In genomic region chr1:23902611-23903278, GRCh38 we compare ENCODE assay signal across 10 cellular contexts. TPM values are rescaled to one million over a fixed set of nuclear protein-coding genes. Genes with fewer than 3 reads are reported as not detected.
A peak's percentile ranks its signal among the peaks of the same experiment; 100 is the strongest.
DNase-seq lines count a peak whose midpoint lies in the region; ATAC-seq, FAIRE-seq and TF ChIP-seq lines count a peak whose summit lies in the region.
"Had no signal": no experiment of that assay in that cellular context is flagged by ENCODE, and none has a peak within 500 bp of the region (broad histone marks: within the 10 kb centered on the region; RNA-seq: fewer than 3 reads in every experiment).

No MANE protein-coding gene starts in this region.

- no peaks in the 10 kb centered on the region for H3K79me2 ChIP-seq in HepG2 (ENCODE audit: insufficient read depth, low read length)

- H3K9ac ChIP-seq in mesenchymal stem cell (ENCODE audit: low read length) (no peak overlapping the region), HepG2 (ENCODE audit: insufficient read depth, low read depth, low read length) (no peak overlapping the region)

- peaks cover 8% of the 10 kb centered on the region for H3K4me1 ChIP-seq in mesenchymal stem cell (ENCODE audit: control insufficient read depth, insufficient read depth, low read depth, low read length)
- H3K4me1 ChIP-seq in stomach, result peaks cover 5 to 12% (median 8%) of the 10 kb centered on the region in 4 donors
- no peaks in the 10 kb centered on the region for H3K4me1 ChIP-seq in adrenal gland (replicated peaks in 1 of 2)
- no peaks in the 10 kb centered on the region for H3K4me1 ChIP-seq in HepG2 (ENCODE audit: insufficient read depth, low read length)

- intact Hi-C loops in stomach (cut with DNase I; ENCODE audit: low total_unique reads) (no loop called here), adrenal gland (cut with DNase I) (no loop called here), HepG2 (cut with micrococcal nuclease; ENCODE audit: unreplicated experiment) (no loop called here)

- no peak overlapping the region for H4K91ac ChIP-seq in mesenchymal stem cell (ENCODE audit: low read length)

- peak overlapping the region; percentile 69 for H4K8ac ChIP-seq in mesenchymal stem cell (ENCODE audit: low read length)

- no peak overlapping the region for H2BK120ac ChIP-seq in mesenchymal stem cell (ENCODE audit: low read depth, low read length)

- in situ Hi-C loops in HepG2 (cut with HindIII; ENCODE audit: extremely low pct_ligation_motif_present, low pct_unique_long_range_greater_than_20kb), result no loop called here

- no peak overlapping the region for H3K14ac ChIP-seq in mesenchymal stem cell (ENCODE audit: low read length in 2 of 2)

- H4K20me1 ChIP-seq in HepG2 (ENCODE audit: insufficient read depth, low read length), result no peaks in the 10 kb centered on the region

- no TSS peak for BruUV-seq in HepG2 (replicated peaks; lab: Mats Ljungman, UMichigan)

- H3K27me3 ChIP-seq in MG63 (0 out of 2 replicates have a peak, but pooled peaks cover 2% of the 10 kb centered on the region), mesenchymal stem cell (ENCODE audit: control insufficient read depth in 1 of 2, insufficient read depth in 1 of 2, low read length in 2 of 2) (peaks cover 48 to 56% of the 10 kb centered on the region in 2 experiments), stomach (peaks cover 0 to 30% (median 12%) of the 10 kb centered on the region in 3 donors), adrenal gland (peaks cover 23% of the 10 kb centered on the region), HepG2 (ENCODE audit: control insufficient read depth in 1 of 2, insufficient read depth in 2 of 2, low read length in 2 of 2) (peaks cover 1 to 35% of the 10 kb centered on the region in 2 experiments; a peak in 4 of 5 replicates)

- H3K4ac ChIP-seq in mesenchymal stem cell (ENCODE audit: low read depth in 1 of 2, low read length in 2 of 2), result no peak overlapping the region

- no peak for TF ChIP-seq CTCF in stomach (IDR thresholded peaks at IDR 0.05)
- no peak for TF ChIP-seq CTCF in adrenal gland (IDR thresholded peaks at IDR 0.05)
- no peak for TF ChIP-seq CTCF in HepG2 (CRISPR knock-in tag; IDR thresholded peaks at IDR 0.05)

- H2BK12ac ChIP-seq in mesenchymal stem cell (ENCODE audit: low read length in 2 of 2), result no peak overlapping the region

- H3K18ac ChIP-seq in mesenchymal stem cell (ENCODE audit: low read depth in 1 of 2, low read length in 2 of 2), result no peak overlapping the region

- H3K27ac ChIP-seq in mesenchymal stem cell (ENCODE audit: low read length, poor library complexity, severe bottlenecking) (no peak overlapping the region), stomach (no peak overlapping the region), adrenal gland (no peak overlapping the region), HepG2 (ENCODE audit: extremely low read length, insufficient read depth, low read length) (no peak overlapping the region)

- H3K4me2 ChIP-seq in mesenchymal stem cell (ENCODE audit: low read length, poor library complexity, severe bottlenecking), result peak overlapping the region; percentile 86
- no peak overlapping the region for H3K4me2 ChIP-seq in HepG2 (ENCODE audit: low read depth, low read length)

- H2BK5ac ChIP-seq in mesenchymal stem cell (ENCODE audit: low read depth, low read length, poor library complexity, severe bottlenecking), result no peak overlapping the region

- H3K36me3 ChIP-seq in MG63, result no peaks in the 10 kb centered on the region
- peaks cover 0 to 3% of the 10 kb centered on the region in 2 experiments for H3K36me3 ChIP-seq in mesenchymal stem cell (ENCODE audit: control insufficient read depth in 1 of 2, insufficient read depth in 2 of 2, low read depth in 1 of 2, low read length in 2 of 2)
- H3K36me3 ChIP-seq in stomach, result no peaks in the 10 kb centered on the region
- no peaks in the 10 kb centered on the region for H3K36me3 ChIP-seq in adrenal gland (replicated peaks in 1 of 2)
- no peaks in the 10 kb centered on the region for H3K36me3 ChIP-seq in HepG2 (replicated peaks in 1 of 2; ENCODE audit: control insufficient read depth in 1 of 2, insufficient read depth in 2 of 2, low read length in 2 of 2)

- H3K23ac ChIP-seq in mesenchymal stem cell (ENCODE audit: low read length in 2 of 2), result no peak overlapping the region

- no peaks in the 10 kb centered on the region for H3K79me1 ChIP-seq in mesenchymal stem cell (replicated peaks; ENCODE audit: low read length, poor library complexity, severe bottlenecking)

- CTCF ChIA-PET in HepG2 (lab: Yijun Ruan, JAX; ENCODE audit: low intra/inter-chr PET ratio, low total read pairs), result no interaction called here

- TF ChIP-seq EP300 in stomach (IDR thresholded peaks at IDR 0.05), result no peak
- TF ChIP-seq EP300 in HepG2 (IDR thresholded peaks at IDR 0.05; ENCODE audit: low read depth in 2 of 2, low read length in 2 of 2), result no peak
- TF ChIP-seq EP300 in HepG2 (CRISPR knock-in tag; IDR thresholded peaks at IDR 0.05; ENCODE audit: borderline replicate concordance), result no peak

- WGBS in mesenchymal stem cell, result 13% methylated on average over 52 of the region's 78 CpGs
- WGBS in stomach, 5 donors, result 10 to 28% (median 15%) methylated on average over 30 to 77 of the region's 78 CpGs
- 8 to 33% (median 12%) methylated on average over 21 to 78 of the region's 78 CpGs for WGBS in adrenal gland, 4 donors
- WGBS in HepG2 (ENCODE audit: low lambda C conversion rate), result 72% methylated on average over 15 of the region's 78 CpGs

- H3K4me3 ChIP-seq in MG63 (peak overlapping the region; percentile 6; the same call in 1 of the 2 replicates), mesenchymal stem cell (ENCODE audit: insufficient read depth in 1 of 2, low read depth in 1 of 2, low read length in 2 of 2) (peak overlapping the region in 1 of 2 experiments; percentile 28), stomach (peak overlapping the region; percentile 46 to 51 (median 48)), adrenal gland (peak overlapping the region in 1 of 4 donors; percentile 51), HepG2 (replicated peaks in 1 of 3; ENCODE audit: insufficient read depth in 1 of 3, low read depth in 2 of 3, low read length in 3 of 3) (no peak overlapping the region)

- DNase-seq in MG63, result no peak
- peak; percentile 60 for DNase-seq in ecto neural progenitor cell (ENCODE audit: low spot score)
- DNase-seq in mesenchymal stem cell, result no peak
- DNase-seq in stomach, result no peak
- DNase-seq in adrenal gland, result no peak
- no peak for DNase-seq in putamen (ENCODE audit: low spot score)
- no peak for DNase-seq in HepG2 (ENCODE audit: low spot score)
- no peak for DNase-seq in activated naive CD4-positive, alpha-beta T cell treated with anti-CD3 and anti-CD28 coated beads, Interleukin-2, amount 50 U/mL, for 16 hours
- DNase-seq: T1000 had no signal

- no peak overlapping the region for H2BK15ac ChIP-seq in mesenchymal stem cell (ENCODE audit: low read depth, poor library complexity, severe bottlenecking)

- no peak for TF ChIP-seq POLR2A in stomach (IDR thresholded peaks at IDR 0.05)
- no peak for TF ChIP-seq POLR2A in adrenal gland (IDR thresholded peaks at IDR 0.05)
- no peak for TF ChIP-seq POLR2A in HepG2 (IDR thresholded peaks at IDR 0.05; ENCODE audit: insufficient read depth in 1 of 2, low read depth in 2 of 2, low read length in 2 of 2)

- no peak for FAIRE-seq in HepG2 (lab: Jason Lieb, UNC)
- FAIRE-seq: urothelium cell line had no signal

- H2AK5ac ChIP-seq in mesenchymal stem cell (ENCODE audit: low read length, severe bottlenecking), result no peak overlapping the region

- no peak for TF ChIP-seq RAD21 in HepG2 (CRISPR knock-in tag; IDR thresholded peaks at IDR 0.05)

- no peak for ATAC-seq in HepG2

- POLR2A ChIA-PET in HepG2 (lab: Yijun Ruan, JAX), result no interaction called here

- no peak overlapping the region for H2AFZ ChIP-seq in mesenchymal stem cell (ENCODE audit: low read depth, low read length)
- no peak overlapping the region for H2AFZ ChIP-seq in HepG2 (ENCODE audit: low read length)

- H3K9me3 ChIP-seq in MG63 (no peaks in the 10 kb centered on the region), mesenchymal stem cell (ENCODE audit: control insufficient read depth, low read length) (no peaks in the 10 kb centered on the region), stomach (no peaks in the 10 kb centered on the region), adrenal gland (replicated peaks in 1 of 3) (no peaks in the 10 kb centered on the region), HepG2 (ENCODE audit: low read length) (no peaks in the 10 kb centered on the region)

RNA-seq across cellular contexts. Expression of gene CNR2, which starts 10.4 kb away (rescaled TPM):
- not detected in 2 replicates for total RNA-seq in MG63 (2014; rRNA removed; shearing (Covaris generic); ENCODE audit: low replicate concordance)
- polyA plus RNA-seq in mesenchymal stem cell (2013, experiment 1 of 2), result not detected
- not detected for polyA plus RNA-seq in mesenchymal stem cell (2013, experiment 2 of 2)
- total RNA-seq in stomach (under 1 TPM in 1 of 5 donors, not detected in 4; 0.18 TPM), adrenal gland (under 1 TPM in 1 of 8 donors, not detected in 7; 0.09 TPM), HepG2 (2016; rRNA removed; fragmentation: Illumina TruSeq; extraction: Trizol) (not detected in 2 replicates)
- polyA plus RNA-seq in stomach (under 1 TPM in 1 of 3 donors, not detected in 2; 0.23 TPM), adrenal gland (under 1 TPM in 1 of 3 donors, not detected in 2; 0.08 TPM), HepG2 (2011; rRNA removed) (not detected in 2 replicates)
- total RNA-seq in HepG2 (2016; cell fraction: cytosol; rRNA removed; fragmentation: Illumina TruSeq; extraction: Trizol; ENCODE audit: low read depth), result not detected in 2 replicates
- not detected in 2 replicates for total RNA-seq in HepG2 (2016; cell fraction: insoluble cytoplasmic fraction; rRNA removed; fragmentation: Illumina TruSeq; extraction: Trizol)
- total RNA-seq in HepG2 (2016; cell fraction: membrane; rRNA removed; fragmentation: Illumina TruSeq; extraction: Trizol), result not detected in 2 replicates
- total RNA-seq in HepG2 (2016; cell fraction: nucleus; rRNA removed; fragmentation: Illumina TruSeq; extraction: Trizol), result not detected in 2 replicates
- not detected in 2 replicates for polyA plus RNA-seq in HepG2 (2011; cell fraction: cytosol; rRNA removed)
- not detected in 2 replicates for polyA plus RNA-seq in HepG2 (2011; cell fraction: nucleus; rRNA removed)
- not detected in 2 replicates for polyA plus RNA-seq in HepG2 (2012)
- polyA plus RNA-seq in HepG2 (2016; cell fraction: cytosol; fragmentation: Illumina TruSeq; extraction: Trizol; ENCODE audit: low read depth), result not detected in 2 replicates
- polyA plus RNA-seq in HepG2 (2016; cell fraction: insoluble cytoplasmic fraction; fragmentation: Illumina TruSeq; extraction: Trizol; ENCODE audit: low read depth), result not detected in 2 replicates
- not detected in 2 replicates for polyA plus RNA-seq in HepG2 (2016; cell fraction: membrane; fragmentation: Illumina TruSeq; extraction: Trizol; ENCODE audit: low read depth)
- polyA plus RNA-seq in HepG2 (2016; cell fraction: nucleus; fragmentation: Illumina TruSeq; extraction: Trizol; ENCODE audit: insufficient read depth, low read depth), result not detected in 2 replicates
- not detected in 2 replicates for polyA minus RNA-seq in HepG2 (2011; rRNA and poly(A)+ RNA removed; ENCODE audit: low replicate concordance)
- polyA minus RNA-seq in HepG2 (2011; cell fraction: cytosol; rRNA and poly(A)+ RNA removed), result not detected in 2 replicates
- polyA minus RNA-seq in HepG2 (2011; cell fraction: nucleus; rRNA and poly(A)+ RNA removed), result not detected in 2 replicates

RNA-seq across cellular contexts. Expression of gene FUCA1, which starts 34.7 kb away (rescaled TPM):
- 9.5 and 9.8 TPM in 2 replicates for total RNA-seq in MG63 (2014; rRNA removed; shearing (Covaris generic); ENCODE audit: low replicate concordance)
- polyA plus RNA-seq in mesenchymal stem cell (2013, experiment 1 of 2), result 5.3 TPM
- 5.4 TPM for polyA plus RNA-seq in mesenchymal stem cell (2013, experiment 2 of 2)
- total RNA-seq in stomach (10 to 100 TPM in 3 of 5 donors, 1 to 10 TPM in 2; 4.1 to 80.0 (median 29.0) TPM), adrenal gland (100 to 1,000 TPM in 1 of 8 donors, 10 to 100 TPM in 7; 55.0 to 109 (median 77.1) TPM), HepG2 (2016; rRNA removed; fragmentation: Illumina TruSeq; extraction: Trizol) (14.9 and 33.6 TPM in 2 replicates)
- polyA plus RNA-seq in stomach (10 to 100 TPM; 12.4 to 27.3 (median 18.6) TPM), adrenal gland (10 to 100 TPM; 17.9 to 59.0 (median 34.1) TPM), HepG2 (2011; rRNA removed) (29.9 and 32.7 TPM in 2 replicates)
- 3.6 and 4.5 TPM in 2 replicates for total RNA-seq in HepG2 (2016; cell fraction: cytosol; rRNA removed; fragmentation: Illumina TruSeq; extraction: Trizol; ENCODE audit: low read depth)
- 14.5 and 33.2 TPM in 2 replicates for total RNA-seq in HepG2 (2016; cell fraction: insoluble cytoplasmic fraction; rRNA removed; fragmentation: Illumina TruSeq; extraction: Trizol)
- total RNA-seq in HepG2 (2016; cell fraction: membrane; rRNA removed; fragmentation: Illumina TruSeq; extraction: Trizol), result 8.3 and 9.4 TPM in 2 replicates
- total RNA-seq in HepG2 (2016; cell fraction: nucleus; rRNA removed; fragmentation: Illumina TruSeq; extraction: Trizol), result 27.1 and 30.8 TPM in 2 replicates
- 21.5 and 32.7 TPM in 2 replicates for polyA plus RNA-seq in HepG2 (2011; cell fraction: cytosol; rRNA removed)
- polyA plus RNA-seq in HepG2 (2011; cell fraction: nucleus; rRNA removed), result 9.5 and 11.1 TPM in 2 replicates
- polyA plus RNA-seq in HepG2 (2012), result 22.8 and 24.3 TPM in 2 replicates
- 4.3 and 4.6 TPM in 2 replicates for polyA plus RNA-seq in HepG2 (2016; cell fraction: cytosol; fragmentation: Illumina TruSeq; extraction: Trizol; ENCODE audit: low read depth)
- 13.2 and 15.8 TPM in 2 replicates for polyA plus RNA-seq in HepG2 (2016; cell fraction: insoluble cytoplasmic fraction; fragmentation: Illumina TruSeq; extraction: Trizol; ENCODE audit: low read depth)
- polyA plus RNA-seq in HepG2 (2016; cell fraction: membrane; fragmentation: Illumina TruSeq; extraction: Trizol; ENCODE audit: low read depth), result 6.5 and 6.9 TPM in 2 replicates
- 38.2 and 40.8 TPM in 2 replicates for polyA plus RNA-seq in HepG2 (2016; cell fraction: nucleus; fragmentation: Illumina TruSeq; extraction: Trizol; ENCODE audit: insufficient read depth, low read depth)
- 4.1 and 14.1 TPM in 2 replicates for polyA minus RNA-seq in HepG2 (2011; rRNA and poly(A)+ RNA removed; ENCODE audit: low replicate concordance)
- polyA minus RNA-seq in HepG2 (2011; cell fraction: cytosol; rRNA and poly(A)+ RNA removed), result 15.0 and 15.7 TPM in 2 replicates
- 5.7 and 9.0 TPM in 2 replicates for polyA minus RNA-seq in HepG2 (2011; cell fraction: nucleus; rRNA and poly(A)+ RNA removed)

RNA-seq across cellular contexts. Expression of gene PNRC2, which starts 56.9 kb away (rescaled TPM):
- 36.5 and 47.0 TPM in 2 replicates for total RNA-seq in MG63 (2014; rRNA removed; shearing (Covaris generic); ENCODE audit: low replicate concordance)
- polyA plus RNA-seq in mesenchymal stem cell (2013, experiment 1 of 2), result 74.1 TPM
- 72.8 TPM for polyA plus RNA-seq in mesenchymal stem cell (2013, experiment 2 of 2)
- total RNA-seq in stomach (100 to 1,000 TPM in 1 of 5 donors, 10 to 100 TPM in 4; 38.5 to 181 (median 66.6) TPM), adrenal gland (100 to 1,000 TPM in 7 of 8 donors, 10 to 100 TPM in 1; 57.6 to 175 (median 138) TPM), HepG2 (2016; rRNA removed; fragmentation: Illumina TruSeq; extraction: Trizol) (97.5 and 159 TPM in 2 replicates)
- polyA plus RNA-seq in stomach (100 to 1,000 TPM in 2 of 3 donors, 10 to 100 TPM in 1; 59.3 to 172 (median 103) TPM), adrenal gland (100 to 1,000 TPM in 1 of 3 donors, 10 to 100 TPM in 2; 72.9 to 187 (median 81.0) TPM), HepG2 (2011; rRNA removed) (53.3 and 74.9 TPM in 2 replicates)
- total RNA-seq in HepG2 (2016; cell fraction: cytosol; rRNA removed; fragmentation: Illumina TruSeq; extraction: Trizol; ENCODE audit: low read depth), result 18.3 and 19.0 TPM in 2 replicates
- total RNA-seq in HepG2 (2016; cell fraction: insoluble cytoplasmic fraction; rRNA removed; fragmentation: Illumina TruSeq; extraction: Trizol), result 101 and 179 TPM in 2 replicates
- total RNA-seq in HepG2 (2016; cell fraction: membrane; rRNA removed; fragmentation: Illumina TruSeq; extraction: Trizol), result 54.8 and 63.8 TPM in 2 replicates
- total RNA-seq in HepG2 (2016; cell fraction: nucleus; rRNA removed; fragmentation: Illumina TruSeq; extraction: Trizol), result 74.0 and 87.3 TPM in 2 replicates
- 64.3 and 67.0 TPM in 2 replicates for polyA plus RNA-seq in HepG2 (2011; cell fraction: cytosol; rRNA removed)
- polyA plus RNA-seq in HepG2 (2011; cell fraction: nucleus; rRNA removed), result 36.2 and 45.0 TPM in 2 replicates
- 62.0 and 72.8 TPM in 2 replicates for polyA plus RNA-seq in HepG2 (2012)
- polyA plus RNA-seq in HepG2 (2016; cell fraction: cytosol; fragmentation: Illumina TruSeq; extraction: Trizol; ENCODE audit: low read depth), result 10.2 and 11.9 TPM in 2 replicates
- polyA plus RNA-seq in HepG2 (2016; cell fraction: insoluble cytoplasmic fraction; fragmentation: Illumina TruSeq; extraction: Trizol; ENCODE audit: low read depth), result 149 and 168 TPM in 2 replicates
- 36.4 and 37.2 TPM in 2 replicates for polyA plus RNA-seq in HepG2 (2016; cell fraction: membrane; fragmentation: Illumina TruSeq; extraction: Trizol; ENCODE audit: low read depth)
- polyA plus RNA-seq in HepG2 (2016; cell fraction: nucleus; fragmentation: Illumina TruSeq; extraction: Trizol; ENCODE audit: insufficient read depth, low read depth), result 100 and 101 TPM in 2 replicates
- polyA minus RNA-seq in HepG2 (2011; rRNA and poly(A)+ RNA removed; ENCODE audit: low replicate concordance), result 64.4 and 79.4 TPM in 2 replicates
- 46.1 and 65.6 TPM in 2 replicates for polyA minus RNA-seq in HepG2 (2011; cell fraction: cytosol; rRNA and poly(A)+ RNA removed)
- 53.8 and 57.3 TPM in 2 replicates for polyA minus RNA-seq in HepG2 (2011; cell fraction: nucleus; rRNA and poly(A)+ RNA removed)

Comparison
In these comparisons a context has a peak if more than half of its experiments do, and no peak if none do; other contexts are left out.
1. H3K4me3 ChIP-seq: peak in MG63 (single experiment) and stomach (4 of 4); none in HepG2 (0 of 3).